In the genomic region with DNA sequence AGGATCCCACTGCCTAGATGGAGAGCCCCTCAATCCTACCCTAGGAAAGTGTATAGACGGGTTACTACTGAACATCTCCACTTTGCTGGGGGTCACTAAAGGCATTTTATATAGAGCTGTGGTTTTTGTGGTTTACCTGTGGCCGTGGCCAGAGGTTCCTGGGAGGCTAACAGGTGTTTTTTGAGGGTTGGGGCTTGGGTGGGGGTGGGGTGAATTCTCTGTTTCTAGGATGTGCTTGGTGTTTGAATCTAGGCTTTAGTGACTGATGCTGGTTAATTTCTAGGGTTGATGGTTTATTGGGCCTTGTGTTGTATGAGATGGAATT, we compare ENCODE assay signal across 13 cellular contexts. TPM values are rescaled to one million over a fixed set of nuclear protein-coding genes. Genes with fewer than 3 reads are reported as not detected.
DNase-seq lines count a peak whose midpoint lies in the region; ATAC-seq and TF ChIP-seq lines count a peak whose summit lies in the region.
"Had no signal": no experiment of that assay in that cellular context is flagged by ENCODE, and none has a peak within 500 bp of the region (broad histone marks: within the 10 kb centered on the region; RNA-seq: fewer than 3 reads in every experiment).

No MANE protein-coding gene starts in this region.

- no peaks in the 10 kb centered on the region for H3K4me1 ChIP-seq in cardiac muscle cell (ENCODE audit: low read depth)
- H3K4me1 ChIP-seq in mucosa of descending colon (ENCODE audit: low read depth) = no peaks in the 10 kb centered on the region
- peaks cover 18% of the 10 kb centered on the region for H3K4me1 ChIP-seq in upper lobe of right lung

- no peak for DNase-seq in cardiac muscle cell (ENCODE audit: low read depth in 1 of 2, low spot score in 1 of 2)
- no peak for DNase-seq in Right ventricle myocardium inferior (ENCODE audit: missing footprints)
- DNase-seq in astrocyte of the spinal cord (ENCODE audit: low read depth, low spot score) = no peak
- no peak for DNase-seq in mucosa of descending colon
- no peak for DNase-seq in upper lobe of right lung
- no peak for DNase-seq in effector CD8-positive, alpha-beta T cell (lab: John Stamatoyannopoulos, UW)
- no peak for DNase-seq in stimulated activated CD4-positive, alpha-beta T cell treated with anti-CD3 and anti-CD28 coated beads, Interleukin-15, amount 100 ng/mL, for 24 hours
- DNase-seq: activated CD8-positive, alpha-beta memory T cell treated with anti-CD3 and anti-CD28 coated beads, Interleukin-2, amount 10 ng/mL, durations not matched to agents 7 days and 5 days; NCI-H510A had no signal

- H3K36me3 ChIP-seq in cardiac muscle cell (no peaks in the 10 kb centered on the region), mucosa of descending colon (ENCODE audit: low read depth) (no peaks in the 10 kb centered on the region), upper lobe of right lung (no peaks in the 10 kb centered on the region)
- H3K36me3 ChIP-seq: BLaER1 had no signal

- in situ Hi-C loops in astrocyte of the spinal cord (cut with HindIII; ENCODE audit: low sequenced_read_pairs) = no loop called here

- ATAC-seq in Right ventricle myocardium inferior (no peak), mucosa of descending colon (no peak), upper lobe of right lung (no peak), HG02571 (IDR thresholded peaks at IDR 0.05; ENCODE audit: unreplicated experiment) (no peak)
- ATAC-seq: activated CD8-positive, alpha-beta memory T cell treated with anti-CD3 and anti-CD28 coated beads, Interleukin-2, amount 10 ng/mL, durations not matched to agents 7 days and 5 days had no signal

- H3K9me3 ChIP-seq in cardiac muscle cell (ENCODE audit: low read depth) (no peaks in the 10 kb centered on the region), mucosa of descending colon (no peaks in the 10 kb centered on the region), upper lobe of right lung (no peaks in the 10 kb centered on the region)

- TF ChIP-seq CTCF in cardiac muscle cell (IDR thresholded peaks at IDR 0.05; ENCODE audit: low read depth, low read length) = no peak
- no peak for TF ChIP-seq CTCF in astrocyte of the spinal cord (IDR thresholded peaks at IDR 0.05; ENCODE audit: low read depth, low read length)
- TF ChIP-seq CTCF in mucosa of descending colon (IDR thresholded peaks at IDR 0.05) = no peak
- no peak for TF ChIP-seq CTCF in upper lobe of right lung (IDR thresholded peaks at IDR 0.05)

- peaks cover 100% of the 10 kb centered on the region for H3K27me3 ChIP-seq in cardiac muscle cell
- H3K27me3 ChIP-seq in upper lobe of right lung = peaks cover 97% of the 10 kb centered on the region

- H3K4me3 ChIP-seq in cardiac muscle cell (peak overlapping the region; percentile 27), astrocyte of the spinal cord (ENCODE audit: low read depth, low read length) (peak overlapping the region; percentile 57), mucosa of descending colon (peak overlapping the region; percentile 56), upper lobe of right lung (peak overlapping the region; percentile 11)
- H3K4me3 ChIP-seq: BLaER1 had no signal

- H3K27ac ChIP-seq in cardiac muscle cell (no peak overlapping the region), upper lobe of right lung (no peak overlapping the region)
- H3K27ac ChIP-seq: BLaER1 had no signal

- intact Hi-C loops in Right ventricle myocardium inferior (cut with DNase I) = no loop called here
- intact Hi-C loops in mucosa of descending colon (cut with DNase I, micrococcal nuclease) = no loop called here
- intact Hi-C loops in upper lobe of right lung (cut with DNase I) = loop anchor here (10.0 kb wide), 2 partner anchors 318 to 418 kb away; no protein-coding TSS in a partner anchor

RNA-seq across cellular contexts. Expression of gene HOXD8, which starts 7.7 kb away (rescaled TPM):
- total RNA-seq in cardiac muscle cell (not detected in 2 replicates), Right ventricle myocardium inferior (0.16 TPM), mucosa of descending colon (10 to 100 TPM in 1 of 3 donors, 1 to 10 TPM in 2; 4.9 to 13.8 (median 5.6) TPM), upper lobe of right lung (2.6 TPM)
- polyA plus RNA-seq in cardiac muscle cell = not detected in 2 replicates
- total RNA-seq: activated CD8-positive, alpha-beta memory T cell treated with anti-CD3 and anti-CD28 coated beads, Interleukin-2, amount 10 ng/mL, durations not matched to agents 7 days and 5 days; H7; T-helper 2 cell treated with Interferon-gamma antibody and Interleukin-4, amounts not matched to agents 100 ng/mL and 5 ng/mL, for 36 hours had no signal

RNA-seq across cellular contexts. Expression of gene HOXD4, which starts 14.1 kb away (rescaled TPM):
- total RNA-seq in cardiac muscle cell (not detected in 2 replicates), Right ventricle myocardium inferior (not detected), mucosa of descending colon (1 to 10 TPM; 4.7 to 6.5 (median 5.9) TPM), upper lobe of right lung (0.84 TPM)
- polyA plus RNA-seq in cardiac muscle cell = not detected in 2 replicates
- total RNA-seq: activated CD8-positive, alpha-beta memory T cell treated with anti-CD3 and anti-CD28 coated beads, Interleukin-2, amount 10 ng/mL, durations not matched to agents 7 days and 5 days; H7; T-helper 2 cell treated with Interferon-gamma antibody and Interleukin-4, amounts not matched to agents 100 ng/mL and 5 ng/mL, for 36 hours had no signal

RNA-seq across cellular contexts. Expression of gene HOXD9, which starts 14.7 kb away (rescaled TPM):
- total RNA-seq in cardiac muscle cell = not detected in 2 replicates
- not detected in 2 replicates for polyA plus RNA-seq in cardiac muscle cell
- not detected for total RNA-seq in Right ventricle myocardium inferior
- 1 to 10 TPM; 2.1 to 5.6 (median 2.2) TPM for total RNA-seq in mucosa of descending colon
- 1.6 TPM for total RNA-seq in upper lobe of right lung
- total RNA-seq: activated CD8-positive, alpha-beta memory T cell treated with anti-CD3 and anti-CD28 coated beads, Interleukin-2, amount 10 ng/mL, durations not matched to agents 7 days and 5 days; T-helper 2 cell treated with Interferon-gamma antibody and Interleukin-4, amounts not matched to agents 100 ng/mL and 5 ng/mL, for 36 hours had no signal

RNA-seq across cellular contexts. Expression of gene HOXD3, which starts 19.9 kb away (rescaled TPM):
- total RNA-seq in cardiac muscle cell (0.12 TPM in 1 of 2 replicates, not detected in the other), Right ventricle myocardium inferior (0.30 TPM), mucosa of descending colon (1 to 10 TPM; 5.8 to 7.0 (median 6.0) TPM), upper lobe of right lung (1.7 TPM)
- polyA plus RNA-seq in cardiac muscle cell = not detected in 2 replicates
- total RNA-seq: activated CD8-positive, alpha-beta memory T cell treated with anti-CD3 and anti-CD28 coated beads, Interleukin-2, amount 10 ng/mL, durations not matched to agents 7 days and 5 days; H7; T-helper 2 cell treated with Interferon-gamma antibody and Interleukin-4, amounts not matched to agents 100 ng/mL and 5 ng/mL, for 36 hours had no signal

RNA-seq across cellular contexts. Expression of gene HOXD10, which starts 20.6 kb away (rescaled TPM):
- not detected in 2 replicates for total RNA-seq in cardiac muscle cell
- polyA plus RNA-seq in cardiac muscle cell = not detected in 2 replicates
- total RNA-seq in Right ventricle myocardium inferior = not detected
- 1 to 10 TPM; 1.8 to 4.1 (median 3.0) TPM for total RNA-seq in mucosa of descending colon
- total RNA-seq in upper lobe of right lung = 0.55 TPM
- total RNA-seq: activated CD8-positive, alpha-beta memory T cell treated with anti-CD3 and anti-CD28 coated beads, Interleukin-2, amount 10 ng/mL, durations not matched to agents 7 days and 5 days; T-helper 2 cell treated with Interferon-gamma antibody and Interleukin-4, amounts not matched to agents 100 ng/mL and 5 ng/mL, for 36 hours had no signal
